Comparison of ENCODE assay signal across 1 cellular context in genomic region chr11:2085251-2086066, GRCh38.
TF ChIP-seq lines count a peak whose summit lies in the region.

No MANE protein-coding gene starts in this region.

TF ChIP-seq in HepG2, 621 proteins besides CTCF, POLR2A, EP300 and RAD21 (continued from another document):
- TF ChIP-seq ZNF407 (CRISPR knock-in tag; IDR thresholded peaks at IDR 0.05; ENCODE audit: not compliant biosample characterization) (no peak), ZFP62 (CRISPR knock-in tag; IDR thresholded peaks at IDR 0.05) (no peak)
